In the genomic region with DNA sequence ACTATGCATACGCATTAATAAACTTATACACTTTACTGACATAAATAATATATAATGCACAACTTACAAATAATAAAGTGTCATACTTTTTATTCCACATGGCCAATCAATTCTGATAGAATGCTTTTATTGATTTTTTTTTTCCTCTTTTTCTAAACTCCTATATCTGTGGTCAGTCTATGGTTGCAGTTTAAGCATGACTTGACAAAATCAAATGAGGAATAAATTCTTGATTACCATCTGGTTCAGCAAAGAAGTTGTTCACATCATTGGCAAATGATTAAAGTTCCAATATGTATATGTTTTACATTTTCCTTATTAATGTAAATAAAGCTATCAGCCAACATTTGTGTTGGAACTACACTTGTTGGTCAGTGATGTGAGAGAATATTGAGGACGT, we compare ENCODE assay signal across 8 cellular contexts.
"Had no signal": no experiment of that assay in that cellular context is flagged by ENCODE, and none has a peak within 500 bp of the region (broad histone marks: within the 10 kb centered on the region; RNA-seq: fewer than 3 reads in every experiment).

No MANE protein-coding gene starts in this region.

- H3K9me3 ChIP-seq: HAP-1 had no signal

- DNase-seq: GM23248, GOT3, H7, HFFc6, KBM-7 had no signal

- H3K4me3 Mint-ChIP-seq: HFFc6 had no signal

- H3K36me3 ChIP-seq: HAP-1 had no signal

- H3K9ac ChIP-seq: GM23248, KMS-11 had no signal

- H3K4me2 ChIP-seq: KMS-11 had no signal

- H2AFZ ChIP-seq: GM23248 had no signal

- H3K27ac ChIP-seq: GM23248, KMS-11 had no signal

- ATAC-seq: HCT116 had no signal

- H3K4me3 ChIP-seq: GM23248, HAP-1 had no signal

- H3K27ac Mint-ChIP-seq: HFFc6 had no signal
